8 cellular contexts compared by ENCODE assay signal in genomic region chr14:96501746-96502620, GRCh38.
DNase-seq lines count a peak whose midpoint lies in the region; ATAC-seq and TF ChIP-seq lines count a peak whose summit lies in the region.

TSS of gene PAPOLA (plus strand) at chr14:96502382. CDS start at chr14:96502593, 211 bp downstream.

- H3K9me3 Mint-ChIP-seq in central memory CD8-positive, alpha-beta T cell = no peaks in the 10 kb centered on the region

- peaks cover 9% of the 10 kb centered on the region for H3K27me3 Mint-ChIP-seq in central memory CD8-positive, alpha-beta T cell

- peak; percentile 90 for ATAC-seq in GM19023 (IDR thresholded peaks at IDR 0.05; ENCODE audit: unreplicated experiment)
- peak; percentile 90 for ATAC-seq in HG03280 (IDR thresholded peaks at IDR 0.05; ENCODE audit: unreplicated experiment)
- ATAC-seq in central memory CD8-positive, alpha-beta T cell (replicated peaks; ENCODE audit: extremely low read depth, poor library complexity, severe bottlenecking) = peak; percentile 90

- H3K4me3 ChIP-seq in AG09309 (ENCODE audit: control insufficient read depth, low read depth, low read length) = peak within 1 kb of the TSS; percentile 97

- no peak for TF ChIP-seq CTCF in AG09309 (IDR thresholded peaks at IDR 0.05; ENCODE audit: control insufficient read depth, insufficient read depth, low read depth, low read length, missing control alignments)

- H3K36me3 Mint-ChIP-seq in central memory CD8-positive, alpha-beta T cell (ENCODE audit: insufficient read depth) = peaks cover 11% of the 10 kb centered on the region

- DNase-seq in AG09309 (ENCODE audit: low read depth) (peak; percentile 78), NCI-H345 treated with DMSO at 0.1 percent for 48 hours (lab: John Stamatoyannopoulos, UW; ENCODE audit: unreplicated experiment) (peak; percentile 86), islet precursor cell (peak; percentile 97)
- DNase-seq in activated CD4-positive, CD25-positive, alpha-beta regulatory T cell treated with anti-CD3 and anti-CD28 coated beads, Interleukin-2, amount 50 U/mL, for 16 hours (ENCODE audit: low read depth, low spot score) = peak; percentile 90
- DNase-seq in central memory CD8-positive, alpha-beta T cell (ENCODE audit: low spot score in 2 of 2) = peak; percentile 91 to 93
- peak; percentile 90 to 93 (median 91) for DNase-seq in stimulated activated CD4-positive, alpha-beta T cell treated with anti-CD3 and anti-CD28 coated beads, Interleukin-12 subunit alpha, Interleukin-12 subunit beta, amount 100 ng/mL, for 48 hours (ENCODE audit: low read depth in 2 of 3, low spot score in 1 of 3)

- H3K4me3 Mint-ChIP-seq in central memory CD8-positive, alpha-beta T cell = peak within 1 kb of the TSS; percentile 92

- peaks cover 54% of the 10 kb centered on the region for H3K4me1 Mint-ChIP-seq in central memory CD8-positive, alpha-beta T cell

- peak within 1 kb of the TSS; percentile 95 for H3K27ac Mint-ChIP-seq in central memory CD8-positive, alpha-beta T cell (ENCODE audit: low read depth)

Comparison
In these comparisons a context has a peak if more than half of its experiments do, and no peak if none do; other contexts are left out.
1. Peak in every context shown above with its lines: DNase-seq, ATAC-seq and H3K4me3 ChIP-seq.